ENCODE assay signal across 8 cellular contexts in genomic region chr20:39048000-39048696, GRCh38.
A peak's percentile ranks its signal among the peaks of the same experiment; 100 is the strongest.
DNase-seq lines count a peak whose midpoint lies in the region; ATAC-seq and TF ChIP-seq lines count a peak whose summit lies in the region.

No MANE protein-coding gene starts in this region.

- H3K4me1 ChIP-seq in foreskin keratinocyte: peaks cover 3% of the 10 kb centered on the region

- peaks cover 5% of the 10 kb centered on the region for H3K27me3 ChIP-seq in foreskin keratinocyte

- peak; percentile 90 for TF ChIP-seq CTCF in foreskin keratinocyte (conservative IDR thresholded peaks at IDR 0.05)

- H3K27ac ChIP-seq in foreskin keratinocyte: no peak overlapping the region

- peak; percentile 87 for DNase-seq in AG08396 (ENCODE audit: low spot score)
- peak; percentile 29 for DNase-seq in Jurkat, Clone E6-1 (ENCODE audit: low read depth, low spot score)
- peak; percentile 82 for DNase-seq in RPMI8226
- DNase-seq in activated T-helper 9 cell treated with anti-CD3 and anti-CD28 coated beads, Interleukin-2, amount 50 U/mL, for 16 hours (ENCODE audit: low read depth): peak; percentile 58
- DNase-seq in foreskin keratinocyte: peak in 1 of 2 donors; percentile 41
- DNase-seq in occipital lobe (lab: John Stamatoyannopoulos, UW): peak; percentile 47
- DNase-seq in superior temporal gyrus (ENCODE audit: extremely low spot score): peak; percentile 92

- no peak overlapping the region for H3K4me3 ChIP-seq in Jurkat, Clone E6-1 (ENCODE audit: low read length)

- ATAC-seq in GM18858 (IDR thresholded peaks at IDR 0.05; ENCODE audit: unreplicated experiment) (peak; percentile 70), foreskin keratinocyte (peak; percentile 81)
